17 cellular contexts compared by ENCODE assay signal in genomic region chr6:43736211-43736786, GRCh38. TPM values are rescaled to one million over a fixed set of nuclear protein-coding genes. Genes with fewer than 3 reads are reported as not detected.
DNase-seq lines count a peak whose midpoint lies in the region; ATAC-seq and TF ChIP-seq lines count a peak whose summit lies in the region.
"Had no signal": no experiment of that assay in that cellular context is flagged by ENCODE, and none has a peak within 500 bp of the region (broad histone marks: within the 10 kb centered on the region; RNA-seq: fewer than 3 reads in every experiment).

No MANE protein-coding gene starts in this region.

- no peak overlapping the region for H3K4me3 Mint-ChIP-seq in WTC11

- H3K4me1 Mint-ChIP-seq in WTC11: peaks cover 20% of the 10 kb centered on the region

- no peaks in the 10 kb centered on the region for H3K27me3 ChIP-seq in spleen (replicated peaks in 1 of 7)

- DNase-seq in activated effector memory CD4-positive, alpha-beta T cell treated with anti-CD3 and anti-CD28 coated beads, Interleukin-2, amount 50 U/mL, for 16 hours: peak; percentile 50
- no peak for DNase-seq in activated effector memory CD4-positive, alpha-beta T cell treated with Interleukin-2 at 50 U/mL for 16 hours
- DNase-seq in WTC11 (ENCODE audit: low spot score) (no peak), islet precursor cell (peak; percentile 43), spleen (peak; percentile 51), GM20000 (ENCODE audit: low spot score) (no peak)
- DNase-seq: C1 segment of cervical spinal cord, DMS153, Karpas-422, NCI-H1105 treated with DMSO at 0.1 percent for 48 hours, NCI-H187 treated with DMSO at 0.1 percent for 48 hours, NCI-H2171, NCI-H446 treated with DMSO at 0.1 percent for 48 hours, NCI-H748 treated with DMSO at 0.1 percent for 48 hours, PC-3 had no signal

- no peak overlapping the region for H3K27ac ChIP-seq in spleen

- intact Hi-C loops in spleen (cut with DNase I; ENCODE audit: low total_unique reads): no loop called here

- no peak for TF ChIP-seq POLR2A in spleen (IDR thresholded peaks at IDR 0.05)

- POLR2A ChIA-PET in WTC11 (lab: Charles Lee): no interaction called here

- peaks cover 2% of the 10 kb centered on the region; the same call in 1 of the 2 replicates for H3K36me3 Mint-ChIP-seq in WTC11

- TF ChIP-seq CTCF in WTC11 (IDR thresholded peaks at IDR 0.05) (no peak), spleen (IDR thresholded peaks at IDR 0.05 in 8 of 11, conservative IDR thresholded peaks at IDR 0.05 in 3 of 11) (no peak), GM20000 (IDR thresholded peaks at IDR 0.05; ENCODE audit: extremely low read depth, missing control alignments) (no peak)

- CTCF ChIA-PET in WTC11 (lab: Charles Lee): interaction anchor here (1.0 to 2.2 kb wide), 2 partner anchors 38 to 69 kb away, joined by 4 to 10 read pairs; no protein-coding TSS in a partner anchor

- H3K27me3 Mint-ChIP-seq in WTC11 (ENCODE audit: low read depth): no peaks in the 10 kb centered on the region

- WGBS in spleen, 5 donors: 87 to 96% (median 93%) methylated on average over 2 of the region's 2 CpGs

- peaks cover 0 to 11% (median 5%) of the 10 kb centered on the region in 8 donors for H3K9me3 ChIP-seq in spleen

- ATAC-seq in WTC11: no peak
- ATAC-seq in HG02759 (IDR thresholded peaks at IDR 0.05; ENCODE audit: unreplicated experiment): no peak
- ATAC-seq in HG02571 (IDR thresholded peaks at IDR 0.05; ENCODE audit: unreplicated experiment): no peak
- ATAC-seq: PC-3 had no signal

- H3K36me3 ChIP-seq in spleen: no peaks in the 10 kb centered on the region

- no peak overlapping the region for H3K4me3 ChIP-seq in spleen

- peaks cover 17% of the 10 kb centered on the region for H3K9me3 Mint-ChIP-seq in WTC11

- H3K27ac Mint-ChIP-seq in WTC11: peak overlapping the region; percentile 39

- H3K4me1 ChIP-seq in spleen: peaks cover 0 to 23% (median 18%) of the 10 kb centered on the region in 6 donors

TF ChIP-seq in WTC11, 78 proteins besides CTCF, POLR2A, EP300 and RAD21:
- TF ChIP-seq GABPB1 (CRISPR knock-in tag; IDR thresholded peaks at IDR 0.05) (peak; percentile 65; the same call in 1 of the 2 replicates), MAX (CRISPR knock-in tag; IDR thresholded peaks at IDR 0.05) (no peak)

RNA-seq across cellular contexts. Expression of gene VEGFA, which starts 33.7 kb away (rescaled TPM):
- total RNA-seq in WTC11 (2021) (41.9 to 44.4 TPM (median 43.8 TPM) in 3 replicates), spleen (100 to 1,000 TPM; 112 to 486 (median 203) TPM)
- 10 to 100 TPM; 31.0 to 56.6 (median 36.0) TPM for polyA plus RNA-seq in spleen

RNA-seq across cellular contexts. Expression of gene MRPS18A, which starts 48.7 kb away (rescaled TPM):
- total RNA-seq in WTC11 (2021): 58.6 to 61.6 TPM (median 59.1 TPM) in 3 replicates
- total RNA-seq in spleen: 10 to 100 TPM; 29.8 to 37.6 (median 30.9) TPM
- 10 to 100 TPM; 28.0 to 48.6 (median 34.3) TPM for polyA plus RNA-seq in spleen

Comparison
In these comparisons a context has a peak if more than half of its experiments do, and no peak if none do; other contexts are left out.
1. DNase-seq: peak in activated effector memory CD4-positive, alpha-beta T cell treated with anti-CD3 and anti-CD28 coated beads, Interleukin-2, amount 50 U/mL, for 16 hours (single experiment), islet precursor cell (single experiment) and spleen (single experiment); none in activated effector memory CD4-positive, alpha-beta T cell treated with Interleukin-2 at 50 U/mL for 16 hours (single experiment), WTC11 (single experiment) and GM20000 (single experiment).